ENCODE assay signal across 8 cellular contexts in genomic region chrX:56763556-56764152, GRCh38. TPM values are rescaled to one million over a fixed set of nuclear protein-coding genes. Genes with fewer than 3 reads are reported as not detected.
DNase-seq lines count a peak whose midpoint lies in the region; ATAC-seq, FAIRE-seq and TF ChIP-seq lines count a peak whose summit lies in the region.

No MANE protein-coding gene starts in this region.

- peak; percentile 71 for DNase-seq in GM04504 (ENCODE audit: low read depth)
- DNase-seq in astrocyte (ENCODE audit: low read depth) = peak; percentile 16
- DNase-seq in naive B cell = peak; percentile 82
- DNase-seq in testis = no peak
- no peak for DNase-seq in SHP77 treated with DMSO at 0.1 percent for 48 hours (lab: John Stamatoyannopoulos, UW)

- H3K36me3 Mint-ChIP-seq in astrocyte (ENCODE audit: low read depth, unreplicated experiment) (peaks cover under 1% of the 10 kb centered on the region), naive B cell (no peaks in the 10 kb centered on the region)

- H3K27me3 ChIP-seq in HUES6 (ENCODE audit: control insufficient read depth, insufficient read depth, low read length) = no peaks in the 10 kb centered on the region
- no peaks in the 10 kb centered on the region for H3K27me3 ChIP-seq in astrocyte (ENCODE audit: insufficient read depth, low read length)
- no peaks in the 10 kb centered on the region for H3K27me3 ChIP-seq in testis

- H3K36me3 ChIP-seq in HUES6 (ENCODE audit: control insufficient read depth, insufficient read depth, low read length) (no peaks in the 10 kb centered on the region), astrocyte (ENCODE audit: insufficient read depth, low read length) (no peaks in the 10 kb centered on the region), testis (ENCODE audit: low read depth, missing control alignments) (no peaks in the 10 kb centered on the region)

- H3K4me1 ChIP-seq in HUES6 (ENCODE audit: control insufficient read depth, insufficient read depth, low read length) (peaks cover 39% of the 10 kb centered on the region), astrocyte (ENCODE audit: insufficient read depth, low read length) (peaks cover 3% of the 10 kb centered on the region), testis (no peaks in the 10 kb centered on the region)

- H4K20me1 ChIP-seq in astrocyte (ENCODE audit: insufficient read depth, low read length) = peaks cover 35% of the 10 kb centered on the region

- H3K9me3 ChIP-seq in HUES6 (ENCODE audit: control insufficient read depth, insufficient read depth, low read depth, low read length) = no peaks in the 10 kb centered on the region; the same call in 1 of the 2 replicates
- no peaks in the 10 kb centered on the region for H3K9me3 ChIP-seq in astrocyte (ENCODE audit: insufficient read depth, low read depth, low read length)
- H3K9me3 ChIP-seq in testis = no peaks in the 10 kb centered on the region

- H3K27ac ChIP-seq in HUES6 (ENCODE audit: low read depth, low read length) = peak overlapping the region; percentile 51; the same call in 1 of the 2 replicates
- no peak overlapping the region for H3K27ac ChIP-seq in astrocyte (ENCODE audit: low read depth, low read length)
- no peak overlapping the region for H3K27ac ChIP-seq in testis

- H3K4me2 ChIP-seq in astrocyte (ENCODE audit: low read length) = no peak overlapping the region

- no peak for TF ChIP-seq POLR2A in testis (IDR thresholded peaks at IDR 0.05)

- H3K9me3 Mint-ChIP-seq in astrocyte (ENCODE audit: unreplicated experiment) (no peaks in the 10 kb centered on the region), naive B cell (peaks cover 0 to 2% (median 0%) of the 10 kb centered on the region in 7 donors)

- TF ChIP-seq CTCF in astrocyte (IDR thresholded peaks at IDR 0.05; ENCODE audit: insufficient read depth, low read depth, low read length) (no peak), testis (IDR thresholded peaks at IDR 0.05) (no peak)

- H3K9ac ChIP-seq in HUES6 (ENCODE audit: low read length) (peak overlapping the region; percentile 68), astrocyte (ENCODE audit: low read length) (no peak overlapping the region)

- H3K4me3 Mint-ChIP-seq in astrocyte (ENCODE audit: unreplicated experiment) (no peak overlapping the region), naive B cell (peak overlapping the region in 7 of 8 donors; percentile 35 to 97 (median 94))

- intact Hi-C loops in testis (cut with DNase I; ENCODE audit: low total_unique reads) = no loop called here

- H3K4me1 Mint-ChIP-seq in astrocyte (ENCODE audit: low read depth, unreplicated experiment) = peaks cover 27% of the 10 kb centered on the region
- peaks cover 39 to 64% (median 50%) of the 10 kb centered on the region in 3 donors for H3K4me1 Mint-ChIP-seq in naive B cell

- ATAC-seq in naive B cell (ENCODE audit: low read depth in 2 of 2) = peak in 1 of 2 donors; percentile 21
- no peak for ATAC-seq in HG03565 (IDR thresholded peaks at IDR 0.05; ENCODE audit: unreplicated experiment)
- no peak for ATAC-seq in HG03520 (IDR thresholded peaks at IDR 0.05; ENCODE audit: unreplicated experiment)

- 63 to 78% methylated on average over 4 to 10 of the region's 11 CpGs for WGBS in testis, 2 donors

- no peak overlapping the region for H2AFZ ChIP-seq in astrocyte (ENCODE audit: low read depth, low read length)

- no peaks in the 10 kb centered on the region for H3K79me2 ChIP-seq in astrocyte (ENCODE audit: insufficient read depth, low read length)

- no peaks in the 10 kb centered on the region for H3K27me3 Mint-ChIP-seq in astrocyte (ENCODE audit: low read depth, unreplicated experiment)
- no peaks in the 10 kb centered on the region for H3K27me3 Mint-ChIP-seq in naive B cell

- H3K27ac Mint-ChIP-seq in astrocyte (ENCODE audit: unreplicated experiment) (no peak overlapping the region), naive B cell (peak overlapping the region; percentile 94 to 98 (median 96))

- peak overlapping the region; percentile 36; the same call in 1 of the 2 replicates for H3K4me3 ChIP-seq in HUES6 (ENCODE audit: low read depth, low read length)
- no peak overlapping the region for H3K4me3 ChIP-seq in astrocyte (ENCODE audit: insufficient read depth, low read depth, low read length)
- H3K4me3 ChIP-seq in testis = no peak overlapping the region

- peak; percentile 97 for FAIRE-seq in astrocyte (lab: Jason Lieb, UNC)

RNA-seq across cellular contexts. Expression of gene NBDY, which starts 34.6 kb away (rescaled TPM):
- total RNA-seq in astrocyte (76.1 and 86.9 TPM in 2 replicates), testis (10 to 100 TPM; 30.9 to 33.1 TPM)
- polyA plus RNA-seq in naive B cell (ENCODE audit: low read depth in 6 of 6) (10 to 100 TPM; 44.9 to 69.1 (median 54.8) TPM), testis (ENCODE audit: insufficient read depth, low read depth, low replicate concordance) (26.1 TPM)

Comparison
In these comparisons a context has a peak if more than half of its experiments do, and no peak if none do; other contexts are left out.
1. DNase-seq: peak in GM04504 (single experiment), astrocyte (single experiment) and naive B cell (single experiment); none in testis (single experiment) and SHP77 treated with DMSO at 0.1 percent for 48 hours (single experiment).